In the genomic region with DNA sequence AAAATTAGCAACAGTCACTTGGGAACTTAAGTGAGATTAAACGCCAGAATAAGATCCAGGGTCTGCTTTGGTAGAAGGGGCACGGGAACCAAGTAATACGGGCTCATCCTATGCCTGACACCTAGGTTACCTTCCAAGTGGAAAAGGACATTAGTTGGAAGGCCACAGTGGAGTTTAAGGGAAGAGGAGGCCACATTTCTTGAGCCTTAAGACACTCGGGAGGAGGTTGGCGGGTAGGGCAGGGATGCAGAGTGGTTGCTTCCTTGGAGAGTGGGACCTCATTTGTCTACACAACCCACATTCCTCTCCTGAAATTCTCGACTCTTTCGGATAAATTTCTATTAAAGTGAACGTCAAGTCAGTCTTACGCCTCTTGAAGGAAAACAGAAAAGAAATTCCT, we compare ENCODE assay signal across 7 cellular contexts. TPM values are rescaled to one million over a fixed set of nuclear protein-coding genes. Genes with fewer than 3 reads are reported as not detected.
DNase-seq lines count a peak whose midpoint lies in the region; ATAC-seq, FAIRE-seq and TF ChIP-seq lines count a peak whose summit lies in the region.

No MANE protein-coding gene starts in this region.

- H3K9me3 ChIP-seq in HUES48 (ENCODE audit: control insufficient read depth, insufficient read depth, low read length) (peaks cover 7% of the 10 kb centered on the region), ascending aorta (no peaks in the 10 kb centered on the region), kidney (ENCODE audit: control insufficient read depth in 1 of 2, low read length in 2 of 2) (no peaks in the 10 kb centered on the region)

- H3K4me1 ChIP-seq in HUES48 (ENCODE audit: control insufficient read depth, insufficient read depth, low read length) (peaks cover 4% of the 10 kb centered on the region; the same call in 1 of the 2 replicates), ascending aorta (peaks cover 3 to 4% of the 10 kb centered on the region in 2 donors), kidney (ENCODE audit: control insufficient read depth in 1 of 2, insufficient read depth in 1 of 2, low read depth in 1 of 2, low read length in 2 of 2) (peaks cover 0 to 4% of the 10 kb centered on the region in 2 donors)

- DNase-seq in ascending aorta (ENCODE audit: low spot score in 2 of 2): no peak
- no peak for DNase-seq in kidney
- no peak for DNase-seq in stimulated activated effector memory CD8-positive, alpha-beta T cell treated with anti-CD3 and anti-CD28 coated beads, Interleukin-12 subunit alpha, Interleukin-12 subunit beta, amount 100 ng/mL, for 72 hours (ENCODE audit: low spot score in 2 of 2)
- DNase-seq in NCI-H1694 treated with DMSO at 0.1 percent for 48 hours (lab: John Stamatoyannopoulos, UW): no peak
- DNase-seq in NCI-H2029 (lab: John Stamatoyannopoulos, UW): no peak

- H3K36me3 Mint-ChIP-seq in stimulated activated effector memory CD8-positive, alpha-beta T cell treated with anti-CD3 and anti-CD28 coated beads, Interleukin-12 subunit alpha, Interleukin-12 subunit beta, amount 100 ng/mL, for 72 hours: no peaks in the 10 kb centered on the region

- peaks cover 12% of the 10 kb centered on the region for H3K4me1 Mint-ChIP-seq in stimulated activated effector memory CD8-positive, alpha-beta T cell treated with anti-CD3 and anti-CD28 coated beads, Interleukin-12 subunit alpha, Interleukin-12 subunit beta, amount 100 ng/mL, for 72 hours

- peak overlapping the region; percentile 65 for H3K4me3 ChIP-seq in HUES48 (ENCODE audit: low read depth, low read length)
- H3K4me3 ChIP-seq in ascending aorta: peak overlapping the region; percentile 37 to 68
- H3K4me3 ChIP-seq in kidney (ENCODE audit: low read length in 2 of 2): peak overlapping the region; percentile 76 to 87

- intact Hi-C loops in ascending aorta (cut with DNase I): loop anchor here (2.0 kb wide), 1 partner anchor 57 kb away; a partner anchor contains a TSS
- intact Hi-C loops in kidney (cut with DNase I): no loop called here

- H3K9me3 Mint-ChIP-seq in stimulated activated effector memory CD8-positive, alpha-beta T cell treated with anti-CD3 and anti-CD28 coated beads, Interleukin-12 subunit alpha, Interleukin-12 subunit beta, amount 100 ng/mL, for 72 hours: peaks cover 5% of the 10 kb centered on the region

- H3K27me3 ChIP-seq in HUES48 (ENCODE audit: control insufficient read depth, insufficient read depth, low read length): peaks cover 9% of the 10 kb centered on the region; the same call in 1 of the 2 replicates
- H3K27me3 ChIP-seq in ascending aorta: no peaks in the 10 kb centered on the region

- TF ChIP-seq CTCF in ascending aorta (IDR thresholded peaks at IDR 0.05) (no peak), kidney (IDR thresholded peaks at IDR 0.05; ENCODE audit: borderline replicate concordance, extremely low read depth, insufficient read depth) (no peak)

- FAIRE-seq in kidney (lab: Jason Lieb, UNC): no peak

- no peak for ATAC-seq in stimulated activated effector memory CD8-positive, alpha-beta T cell treated with anti-CD3 and anti-CD28 coated beads, Interleukin-12 subunit alpha, Interleukin-12 subunit beta, amount 100 ng/mL, for 72 hours
- ATAC-seq in GM21786 (IDR thresholded peaks at IDR 0.05; ENCODE audit: unreplicated experiment): no peak

- no peak overlapping the region for H3K27ac ChIP-seq in HUES48 (ENCODE audit: low read depth, low read length)
- H3K27ac ChIP-seq in ascending aorta: no peak overlapping the region
- no peak overlapping the region for H3K27ac ChIP-seq in kidney (ENCODE audit: low read depth in 2 of 2, low read length in 2 of 2)

- H3K4me3 Mint-ChIP-seq in stimulated activated effector memory CD8-positive, alpha-beta T cell treated with anti-CD3 and anti-CD28 coated beads, Interleukin-12 subunit alpha, Interleukin-12 subunit beta, amount 100 ng/mL, for 72 hours: peak overlapping the region; percentile 69

- H3K27ac Mint-ChIP-seq in stimulated activated effector memory CD8-positive, alpha-beta T cell treated with anti-CD3 and anti-CD28 coated beads, Interleukin-12 subunit alpha, Interleukin-12 subunit beta, amount 100 ng/mL, for 72 hours: peak overlapping the region; percentile 74

- H3K9ac ChIP-seq in HUES48 (ENCODE audit: low read depth, low read length) (no peak overlapping the region), kidney (ENCODE audit: low read length in 2 of 2) (no peak overlapping the region)

- H3K36me3 ChIP-seq in HUES48 (ENCODE audit: control insufficient read depth, insufficient read depth, low read length) (no peaks in the 10 kb centered on the region), ascending aorta (no peaks in the 10 kb centered on the region), kidney (ENCODE audit: control insufficient read depth in 1 of 2, insufficient read depth in 2 of 2, low read length in 2 of 2) (no peaks in the 10 kb centered on the region)

RNA-seq across cellular contexts. Expression of a gene that starts 0.5 kb away (rescaled TPM):
- not detected for total RNA-seq in ascending aorta
- total RNA-seq in kidney: 4.6 TPM
- 0.34 TPM for polyA plus RNA-seq in kidney (ENCODE audit: insufficient read depth, low read depth, low replicate concordance)

RNA-seq across cellular contexts. Expression of a gene that starts 56.7 kb away (rescaled TPM):
- 23.2 TPM for total RNA-seq in ascending aorta
- 89.6 TPM for total RNA-seq in kidney
- polyA plus RNA-seq in kidney (ENCODE audit: insufficient read depth, low read depth, low replicate concordance): 789 TPM
